1 cellular context compared by ENCODE assay signal in the genomic region with DNA sequence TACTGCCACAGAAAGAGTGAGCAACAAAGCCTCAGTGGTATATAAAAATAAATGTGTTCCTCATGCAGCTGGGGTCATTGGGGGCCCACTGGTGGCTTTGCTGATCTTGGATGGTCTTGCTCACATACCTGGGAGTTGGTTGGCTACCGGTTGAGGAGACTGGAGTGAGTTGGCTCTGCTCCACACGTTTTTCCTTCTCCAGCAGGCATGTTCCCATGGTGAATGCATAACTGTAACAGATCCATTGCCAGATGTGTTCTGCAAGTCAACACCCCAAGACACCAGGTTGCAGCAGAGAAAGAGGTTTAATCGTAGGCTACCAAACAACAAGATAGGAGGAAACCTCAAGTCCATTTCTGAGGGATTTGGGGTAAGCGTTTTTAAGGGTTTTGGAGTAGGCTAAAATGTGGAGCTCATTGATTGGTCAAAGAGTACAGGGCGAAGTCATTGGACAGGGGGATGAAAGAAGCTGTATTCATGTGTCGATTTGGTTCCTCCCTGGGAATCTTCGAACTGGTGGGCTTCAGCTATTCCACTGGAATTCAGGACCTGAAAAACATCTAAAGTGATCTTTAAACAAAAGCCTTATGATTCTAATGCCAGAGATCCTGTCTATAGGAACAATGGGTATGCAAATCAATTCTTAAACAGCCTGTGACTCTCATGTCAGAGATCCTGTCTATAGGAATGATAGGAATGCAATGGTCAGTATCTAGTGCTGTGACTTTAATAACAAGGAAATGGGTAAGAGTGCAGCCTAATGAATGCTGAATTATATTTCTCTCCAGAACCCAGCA.
TF ChIP-seq lines count a peak whose summit lies in the region.

No MANE protein-coding gene starts in this region.

TF ChIP-seq in WTC11, 78 proteins besides CTCF, POLR2A, EP300 and RAD21 (continued from another document):
- TF ChIP-seq USF1 (CRISPR knock-in tag; IDR thresholded peaks at IDR 0.05) (no peak), ZNF416 (CRISPR knock-in tag; IDR thresholded peaks at IDR 0.05) (no peak)
